ENCODE assay signal across 21 cellular contexts in genomic region chr13:66367356-66367755, GRCh38.
DNase-seq lines count a peak whose midpoint lies in the region; TF ChIP-seq lines count a peak whose summit lies in the region.
"Had no signal": no experiment of that assay in that cellular context is flagged by ENCODE, and none has a peak within 500 bp of the region (broad histone marks: within the 10 kb centered on the region; RNA-seq: fewer than 3 reads in every experiment).

No MANE protein-coding gene starts in this region.

- peaks cover 3% of the 10 kb centered on the region for H3K9me3 Mint-ChIP-seq in nephron

- H3K4me1 ChIP-seq in left ventricle myocardium inferior = no peaks in the 10 kb centered on the region

- DNase-seq in NCI-H1417 (lab: John Stamatoyannopoulos, UW) (peak in 2 of 3 experiments; percentile 19 to 42), NCI-H1417 treated with DMSO at 0.1 percent for 48 hours (lab: John Stamatoyannopoulos, UW) (no peak), brain microvascular endothelial cell (peak; percentile 63), smooth muscle cell of the brain vasculature (ENCODE audit: low read depth, low spot score) (peak; percentile 41), NCI-H2171 (lab: John Stamatoyannopoulos, UW) (no peak), left ventricle myocardium inferior (no peak)
- no peak for DNase-seq in activated CD8-positive, alpha-beta memory T cell treated with anti-CD3 and anti-CD28 coated beads, Interleukin-2, amount 50 U/mL, for 4 hours
- DNase-seq: 8988T; Calu3; CD4-positive, alpha-beta memory T cell; GM23248; HCEC 1CT; KBM-7; MV-4-11; NCI-H146; NCI-H2107; NCI-H226; NCI-H524 treated with DMSO at 0.1 percent for 48 hours; NK-92 treated with Interleukin-12 subunit alpha and Interleukin-12 subunit beta, amount 100 ng/mL, for 24 hours; SHP77 had no signal

- TF ChIP-seq CTCF in brain microvascular endothelial cell (IDR thresholded peaks at IDR 0.05; ENCODE audit: low read depth, low read length, missing control alignments) = no peak
- no peak for TF ChIP-seq CTCF in nephron (IDR thresholded peaks at IDR 0.05; ENCODE audit: unreplicated experiment in 3 of 3)
- no peak for TF ChIP-seq CTCF in left ventricle myocardium inferior (IDR thresholded peaks at IDR 0.05; ENCODE audit: borderline replicate concordance)

- in situ Hi-C loops in brain microvascular endothelial cell (cut with HindIII; ENCODE audit: low pct_ligation_motif_present, low sequenced_read_pairs) = no loop called here

- H3K4me3 Mint-ChIP-seq in nephron = no peak overlapping the region
- H3K4me3 Mint-ChIP-seq: CD4-positive, alpha-beta memory T cell had no signal

- no peak overlapping the region for H3K4me3 ChIP-seq in brain microvascular endothelial cell (ENCODE audit: low read depth, low read length)
- H3K4me3 ChIP-seq in left ventricle myocardium inferior = no peak overlapping the region
- H3K4me3 ChIP-seq: GM23248 had no signal

- no peaks in the 10 kb centered on the region for H3K9me3 ChIP-seq in left ventricle myocardium inferior (replicated peaks)

- intact Hi-C loops in left ventricle myocardium inferior (cut with micrococcal nuclease) = no loop called here

- H3K27me3 Mint-ChIP-seq in nephron (ENCODE audit: low read depth) = no peaks in the 10 kb centered on the region
- H3K27me3 Mint-ChIP-seq: CD4-positive, alpha-beta memory T cell had no signal

- no peaks in the 10 kb centered on the region for H3K36me3 ChIP-seq in brain microvascular endothelial cell (replicated peaks)
- H3K36me3 ChIP-seq in left ventricle myocardium inferior = no peaks in the 10 kb centered on the region

- H3K36me3 Mint-ChIP-seq in nephron (ENCODE audit: low read depth) = peaks cover 7% of the 10 kb centered on the region
- H3K36me3 Mint-ChIP-seq: CD4-positive, alpha-beta memory T cell had no signal

- H3K27me3 ChIP-seq in brain microvascular endothelial cell (replicated peaks) = no peaks in the 10 kb centered on the region
- no peaks in the 10 kb centered on the region for H3K27me3 ChIP-seq in left ventricle myocardium inferior (ENCODE audit: low read depth)

- peak overlapping the region; percentile 76 to 80 (median 79) for H3K27ac Mint-ChIP-seq in nephron
- H3K27ac Mint-ChIP-seq: CD4-positive, alpha-beta memory T cell had no signal

- no peak overlapping the region for H3K27ac ChIP-seq in brain microvascular endothelial cell
- no peak overlapping the region for H3K27ac ChIP-seq in left ventricle myocardium inferior (replicated peaks)
- H3K27ac ChIP-seq: GM23248 had no signal

- H3K4me1 Mint-ChIP-seq in nephron = peaks cover 7% of the 10 kb centered on the region
- H3K4me1 Mint-ChIP-seq: CD4-positive, alpha-beta memory T cell had no signal

Comparison
In these comparisons a context has a peak if more than half of its experiments do, and no peak if none do; other contexts are left out.
1. DNase-seq: peak in NCI-H1417 (2 of 3), brain microvascular endothelial cell (single experiment) and smooth muscle cell of the brain vasculature (single experiment); none in NCI-H1417 treated with DMSO at 0.1 percent for 48 hours (single experiment), activated CD8-positive, alpha-beta memory T cell treated with anti-CD3 and anti-CD28 coated beads, Interleukin-2, amount 50 U/mL, for 4 hours (single experiment), NCI-H2171 (single experiment) and left ventricle myocardium inferior (single experiment).